1 cellular context compared by ENCODE assay signal in genomic region chr7:18995270-18995671, GRCh38.
TF ChIP-seq lines count a peak whose summit lies in the region.

No MANE protein-coding gene starts in this region.

TF ChIP-seq in SK-N-SH, 30 proteins besides CTCF, POLR2A, EP300 and RAD21 (continued from another document):
- TF ChIP-seq MAX (IDR thresholded peaks at IDR 0.05; ENCODE audit: low read depth), result no peak; the same call in 1 of the 2 replicates
- no peak for TF ChIP-seq REST (IDR thresholded peaks at IDR 0.05; ENCODE audit: low read depth, low read length)
- TF ChIP-seq RCOR1 (IDR thresholded peaks at IDR 0.05; ENCODE audit: low read length), result peak; percentile 92
- TF ChIP-seq RFX5 (IDR thresholded peaks at IDR 0.05; ENCODE audit: low read length), result no peak; the same call in none of the 2 replicates
- peak; percentile 43 for TF ChIP-seq NFIC (IDR thresholded peaks at IDR 0.05; ENCODE audit: borderline replicate concordance)
- no peak for TF ChIP-seq EZH2phosphoT487 (IDR thresholded peaks at IDR 0.05; ENCODE audit: borderline replicate concordance, low read depth)
- TF ChIP-seq ELF1 (IDR thresholded peaks at IDR 0.05), result 0 out of 2 replicates have a peak, but pooled peaks have one; percentile 17
- peak; percentile 58; the same call in 1 of the 2 replicates for TF ChIP-seq GATA2 (CRISPR knock-in tag; IDR thresholded peaks at IDR 0.05)
- TF ChIP-seq TAF1 (IDR thresholded peaks at IDR 0.05; ENCODE audit: borderline replicate concordance, low read depth, low read length), result peak; percentile 55; the same call in 1 of the 2 replicates
- TF ChIP-seq MEF2A (IDR thresholded peaks at IDR 0.05; ENCODE audit: borderline replicate concordance, low read depth), result no peak
- TF ChIP-seq RXRA (IDR thresholded peaks at IDR 0.05; ENCODE audit: borderline replicate concordance, low read depth), result no peak
- no peak for TF ChIP-seq YY1 (IDR thresholded peaks at IDR 0.05; ENCODE audit: low read depth)
- TF ChIP-seq USF2 (IDR thresholded peaks at IDR 0.05; ENCODE audit: borderline replicate concordance, low read depth, low read length), result no peak
- no peak; the same call in 1 of the 2 replicates for TF ChIP-seq SMC3 (IDR thresholded peaks at IDR 0.05; ENCODE audit: low read depth, low read length)
- TF ChIP-seq ZBTB33 (IDR thresholded peaks at IDR 0.05; ENCODE audit: borderline replicate concordance, low read depth), result no peak
- TF ChIP-seq GABPA (IDR thresholded peaks at IDR 0.05; ENCODE audit: low read depth), result no peak
- no peak for TF ChIP-seq IRF3 (IDR thresholded peaks at IDR 0.05; ENCODE audit: low read depth, low read length)
